Comparison of ENCODE assay signal across 8 cellular contexts in genomic region chr18:48951448-48952286, GRCh38. TPM values are rescaled to one million over a fixed set of nuclear protein-coding genes. Genes with fewer than 3 reads are reported as not detected.
DNase-seq lines count a peak whose midpoint lies in the region; ATAC-seq and TF ChIP-seq lines count a peak whose summit lies in the region.

No MANE protein-coding gene starts in this region.

- ATAC-seq in HG03280 (IDR thresholded peaks at IDR 0.05; ENCODE audit: unreplicated experiment) (peak; percentile 44), left lobe of liver (peak; percentile 64)

- TF ChIP-seq POLR2A in GM19099 (IDR thresholded peaks at IDR 0.05; ENCODE audit: extremely low read depth, insufficient read length, low read depth): peak; percentile 79

- peak; percentile 69 to 70 for DNase-seq in AML-193 (lab: John Stamatoyannopoulos, UW)
- peak; percentile 62 to 82 for DNase-seq in NCI-H524 (lab: John Stamatoyannopoulos, UW)
- peak; percentile 76 for DNase-seq in activated CD4-positive, alpha-beta T cell treated with anti-CD3 and anti-CD28 coated beads for 48 hours
- peak; percentile 8 for DNase-seq in cortex of kidney (lab: John Stamatoyannopoulos, UW)
- DNase-seq in left lobe of liver (ENCODE audit: low spot score): peak; percentile 89
- peak; percentile 78 for DNase-seq in stimulated activated CD4-positive, alpha-beta T cell treated with anti-CD3 and anti-CD28 coated beads, Interleukin-4, amount 100 ng/mL, for 1 hour

RNA-seq across cellular contexts. Expression of gene SMAD7, which starts 0.9 kb away (rescaled TPM):
- total RNA-seq in left lobe of liver: 12.4 TPM

Comparison
In these comparisons a context has a peak if more than half of its experiments do, and no peak if none do; other contexts are left out.
1. Peak in every context shown above with its lines: DNase-seq and ATAC-seq.
2. DNase-seq: peak in every context shown above with its lines; median percentile 89 in left lobe of liver; 78 in stimulated activated CD4-positive, alpha-beta T cell treated with anti-CD3 and anti-CD28 coated beads, Interleukin-4, amount 100 ng/mL, for 1 hour; 76 in activated CD4-positive, alpha-beta T cell treated with anti-CD3 and anti-CD28 coated beads for 48 hours; 72 in NCI-H524; 70 in AML-193; 8 in cortex of kidney.